ENCODE assay signal across 20 cellular contexts in the genomic region with DNA sequence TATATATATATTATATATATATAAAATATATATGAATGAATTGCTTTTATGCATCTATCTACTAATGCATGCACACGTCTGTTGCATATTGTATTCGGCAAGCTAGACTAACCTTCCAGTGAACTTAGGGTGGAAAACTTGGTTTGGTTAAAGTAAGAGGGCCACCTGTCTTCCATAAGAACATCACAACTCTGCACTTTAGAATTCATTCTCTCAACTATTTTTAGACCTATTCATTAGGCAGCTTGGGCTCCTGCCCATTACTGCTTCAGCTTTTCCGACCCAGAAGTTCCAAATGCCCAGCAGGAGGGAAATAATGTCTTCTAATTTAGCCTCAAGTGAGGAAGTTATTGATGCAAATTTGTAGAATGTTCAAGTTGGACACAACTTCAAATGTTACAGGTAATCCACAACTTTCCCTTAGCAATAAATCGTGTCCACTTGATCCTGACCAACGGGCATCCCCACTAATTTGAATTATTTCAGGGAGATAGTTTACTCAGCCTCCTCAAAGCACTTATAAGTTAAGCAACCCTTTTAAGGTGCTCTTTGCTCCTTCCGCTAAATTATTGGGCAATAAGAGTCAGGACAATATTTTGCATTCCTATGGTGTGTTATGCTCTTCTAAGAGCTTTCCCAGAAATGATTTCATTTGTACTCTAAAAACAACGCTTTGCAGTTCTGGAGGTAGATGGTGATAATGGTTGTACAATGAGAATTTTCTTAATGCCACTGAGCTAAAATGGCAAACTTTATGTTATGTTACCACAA.
"Had no signal": no experiment of that assay in that cellular context is flagged by ENCODE, and none has a peak within 500 bp of the region (broad histone marks: within the 10 kb centered on the region; RNA-seq: fewer than 3 reads in every experiment).

No MANE protein-coding gene starts in this region.

- H3K27me3 ChIP-seq: colonic mucosa, foreskin keratinocyte, hepatocyte, spleen, testis, tibial nerve had no signal

- H3K4me2 ChIP-seq: hepatocyte had no signal

- H2AFZ ChIP-seq: hepatocyte, parathyroid adenoma had no signal

- H3K4me3 ChIP-seq: colonic mucosa, hepatocyte, prostate gland, spleen, testis, tibial nerve had no signal

- H3K79me2 ChIP-seq: hepatocyte, parathyroid adenoma had no signal

- H3K36me3 ChIP-seq: colonic mucosa, prostate gland, spleen, tibial nerve had no signal

- H3K27ac ChIP-seq: colonic mucosa, foreskin keratinocyte, hepatocyte, parathyroid adenoma, prostate gland, spleen, testis, tibial nerve had no signal

- FAIRE-seq: kidney, urothelium cell line had no signal

- H3K9ac ChIP-seq: parathyroid adenoma had no signal

- H3K4me1 ChIP-seq: colonic mucosa, foreskin keratinocyte, parathyroid adenoma, prostate gland, spleen, testis, tibial nerve had no signal

- ATAC-seq: foreskin keratinocyte; left colon; naive thymus-derived CD4-positive, alpha-beta T cell; sciatic nerve; stimulated activated memory B cell treated with anti-CD40 and anti-IgM and Interleukin-4, amounts not matched to agents 10 μg/mL and 1 μg/mL and 100 μg/mL, for 72 hours had no signal

- DNase-seq: colonic mucosa; dermis blood vessel endothelial cell; foreskin keratinocyte; kidney; left colon; mesendoderm; naive thymus-derived CD4-positive, alpha-beta T cell; nephron progenitor cell; spleen; stimulated activated CD4-positive, alpha-beta T cell treated with anti-CD3 and anti-CD28 coated beads, Interleukin-15, amount 100 ng/mL, for 24 hours; stimulated activated CD4-positive, alpha-beta T cell treated with anti-CD3 and anti-CD28 coated beads, Interleukin-1b, Interleukin-23, amount 100 ng/mL, for 48 hours; stimulated activated CD4-positive, alpha-beta T cell treated with anti-CD3 and anti-CD28 coated beads, Interleukin-4, amount 100 ng/mL, for 24 hours; testis had no signal

- H3K9me3 ChIP-seq: colonic mucosa, prostate gland, spleen, testis, tibial nerve had no signal
